ENCODE assay signal across 1 cellular context in the genomic region with DNA sequence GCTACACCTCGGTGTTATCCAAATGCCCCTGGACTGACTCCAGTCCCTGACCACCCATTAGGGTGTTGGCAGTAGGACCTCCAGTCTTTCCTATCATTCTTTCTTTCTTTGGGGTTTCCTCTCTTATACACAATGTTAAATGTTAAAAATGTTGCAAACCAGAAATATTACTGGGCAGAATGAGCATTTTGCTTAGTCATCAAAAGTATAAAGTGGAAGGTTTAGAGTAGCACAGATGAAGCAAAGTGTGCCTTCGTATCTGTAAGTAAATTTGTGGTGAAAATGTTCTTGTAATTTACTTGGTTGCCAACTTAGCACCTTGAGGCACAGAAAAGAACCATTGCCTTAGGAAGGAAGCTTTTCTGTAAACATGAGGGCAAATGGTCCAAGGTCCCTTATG.
TF ChIP-seq lines count a peak whose summit lies in the region.

No MANE protein-coding gene starts in this region.

TF ChIP-seq in SK-N-SH treated with all-trans-retinoic acid at 6 μM for 48 hours, 23 proteins besides CTCF, POLR2A, EP300 and RAD21 (continued from another document):
- TF ChIP-seq, protein P1, sequence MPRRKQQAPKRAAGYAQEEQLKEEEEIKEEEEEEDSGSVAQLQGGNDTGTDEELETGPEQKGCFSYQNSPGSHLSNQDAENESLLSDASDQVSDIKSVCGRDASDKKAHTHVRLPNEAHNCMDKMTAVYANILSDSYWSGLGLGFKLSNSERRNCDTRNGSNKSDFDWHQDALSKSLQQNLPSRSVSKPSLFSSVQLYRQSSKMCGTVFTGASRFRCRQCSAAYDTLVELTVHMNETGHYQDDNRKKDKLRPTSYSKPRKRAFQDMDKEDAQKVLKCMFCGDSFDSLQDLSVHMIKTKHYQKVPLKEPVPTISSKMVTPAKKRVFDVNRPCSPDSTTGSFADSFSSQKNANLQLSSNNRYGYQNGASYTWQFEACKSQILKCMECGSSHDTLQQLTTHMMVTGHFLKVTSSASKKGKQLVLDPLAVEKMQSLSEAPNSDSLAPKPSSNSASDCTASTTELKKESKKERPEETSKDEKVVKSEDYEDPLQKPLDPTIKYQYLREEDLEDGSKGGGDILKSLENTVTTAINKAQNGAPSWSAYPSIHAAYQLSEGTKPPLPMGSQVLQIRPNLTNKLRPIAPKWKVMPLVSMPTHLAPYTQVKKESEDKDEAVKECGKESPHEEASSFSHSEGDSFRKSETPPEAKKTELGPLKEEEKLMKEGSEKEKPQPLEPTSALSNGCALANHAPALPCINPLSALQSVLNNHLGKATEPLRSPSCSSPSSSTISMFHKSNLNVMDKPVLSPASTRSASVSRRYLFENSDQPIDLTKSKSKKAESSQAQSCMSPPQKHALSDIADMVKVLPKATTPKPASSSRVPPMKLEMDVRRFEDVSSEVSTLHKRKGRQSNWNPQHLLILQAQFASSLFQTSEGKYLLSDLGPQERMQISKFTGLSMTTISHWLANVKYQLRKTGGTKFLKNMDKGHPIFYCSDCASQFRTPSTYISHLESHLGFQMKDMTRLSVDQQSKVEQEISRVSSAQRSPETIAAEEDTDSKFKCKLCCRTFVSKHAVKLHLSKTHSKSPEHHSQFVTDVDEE (CRISPR knock-in tag; IDR thresholded peaks at IDR 0.05), result no peak
- TF ChIP-seq PPARA (CRISPR knock-in tag; IDR thresholded peaks at IDR 0.05; ENCODE audit: borderline replicate concordance), result no peak
- TF ChIP-seq OSR1 (CRISPR knock-in tag; IDR thresholded peaks at IDR 0.05), result no peak
- TF ChIP-seq GLIS3 (CRISPR knock-in tag; IDR thresholded peaks at IDR 0.05), result no peak
- TF ChIP-seq TCF4 (CRISPR knock-in tag; IDR thresholded peaks at IDR 0.05; ENCODE audit: borderline replicate concordance), result no peak
- TF ChIP-seq BACH2 (CRISPR knock-in tag; IDR thresholded peaks at IDR 0.05; ENCODE audit: borderline replicate concordance), result no peak
- TF ChIP-seq ZFP30 (CRISPR knock-in tag; IDR thresholded peaks at IDR 0.05), result no peak
- no peak for TF ChIP-seq ZNF8 (CRISPR knock-in tag; IDR thresholded peaks at IDR 0.05)
- no peak for TF ChIP-seq SNAI2 (CRISPR knock-in tag; IDR thresholded peaks at IDR 0.05)
- TF ChIP-seq, protein P2, sequence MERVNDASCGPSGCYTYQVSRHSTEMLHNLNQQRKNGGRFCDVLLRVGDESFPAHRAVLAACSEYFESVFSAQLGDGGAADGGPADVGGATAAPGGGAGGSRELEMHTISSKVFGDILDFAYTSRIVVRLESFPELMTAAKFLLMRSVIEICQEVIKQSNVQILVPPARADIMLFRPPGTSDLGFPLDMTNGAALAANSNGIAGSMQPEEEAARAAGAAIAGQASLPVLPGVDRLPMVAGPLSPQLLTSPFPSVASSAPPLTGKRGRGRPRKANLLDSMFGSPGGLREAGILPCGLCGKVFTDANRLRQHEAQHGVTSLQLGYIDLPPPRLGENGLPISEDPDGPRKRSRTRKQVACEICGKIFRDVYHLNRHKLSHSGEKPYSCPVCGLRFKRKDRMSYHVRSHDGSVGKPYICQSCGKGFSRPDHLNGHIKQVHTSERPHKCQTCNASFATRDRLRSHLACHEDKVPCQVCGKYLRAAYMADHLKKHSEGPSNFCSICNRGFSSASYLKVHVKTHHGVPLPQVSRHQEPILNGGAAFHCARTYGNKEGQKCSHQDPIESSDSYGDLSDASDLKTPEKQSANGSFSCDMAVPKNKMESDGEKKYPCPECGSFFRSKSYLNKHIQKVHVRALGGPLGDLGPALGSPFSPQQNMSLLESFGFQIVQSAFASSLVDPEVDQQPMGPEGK (CRISPR knock-in tag; IDR thresholded peaks at IDR 0.05; ENCODE audit: borderline replicate concordance), result no peak
- TF ChIP-seq ISL1 (CRISPR knock-in tag; IDR thresholded peaks at IDR 0.05), result no peak
- TF ChIP-seq ZNF565 (CRISPR knock-in tag; conservative IDR thresholded peaks at IDR 0.05; ENCODE audit: low read depth), result no peak
- TF ChIP-seq, protein P3, sequence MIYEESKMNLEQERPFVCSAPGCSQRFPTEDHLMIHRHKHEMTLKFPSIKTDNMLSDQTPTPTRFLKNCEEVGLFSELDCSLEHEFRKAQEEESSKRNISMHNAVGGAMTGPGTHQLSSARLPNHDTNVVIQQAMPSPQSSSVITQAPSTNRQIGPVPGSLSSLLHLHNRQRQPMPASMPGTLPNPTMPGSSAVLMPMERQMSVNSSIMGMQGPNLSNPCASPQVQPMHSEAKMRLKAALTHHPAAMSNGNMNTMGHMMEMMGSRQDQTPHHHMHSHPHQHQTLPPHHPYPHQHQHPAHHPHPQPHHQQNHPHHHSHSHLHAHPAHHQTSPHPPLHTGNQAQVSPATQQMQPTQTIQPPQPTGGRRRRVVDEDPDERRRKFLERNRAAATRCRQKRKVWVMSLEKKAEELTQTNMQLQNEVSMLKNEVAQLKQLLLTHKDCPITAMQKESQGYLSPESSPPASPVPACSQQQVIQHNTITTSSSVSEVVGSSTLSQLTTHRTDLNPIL (CRISPR knock-in tag; IDR thresholded peaks at IDR 0.05; ENCODE audit: low read depth), result no peak
- no peak for TF ChIP-seq ESRRG (CRISPR knock-in tag; IDR thresholded peaks at IDR 0.05)
- TF ChIP-seq RARB (CRISPR knock-in tag; IDR thresholded peaks at IDR 0.05), result no peak
- TF ChIP-seq ZC3H10 (CRISPR knock-in tag; IDR thresholded peaks at IDR 0.05), result no peak
- TF ChIP-seq, protein P4, sequence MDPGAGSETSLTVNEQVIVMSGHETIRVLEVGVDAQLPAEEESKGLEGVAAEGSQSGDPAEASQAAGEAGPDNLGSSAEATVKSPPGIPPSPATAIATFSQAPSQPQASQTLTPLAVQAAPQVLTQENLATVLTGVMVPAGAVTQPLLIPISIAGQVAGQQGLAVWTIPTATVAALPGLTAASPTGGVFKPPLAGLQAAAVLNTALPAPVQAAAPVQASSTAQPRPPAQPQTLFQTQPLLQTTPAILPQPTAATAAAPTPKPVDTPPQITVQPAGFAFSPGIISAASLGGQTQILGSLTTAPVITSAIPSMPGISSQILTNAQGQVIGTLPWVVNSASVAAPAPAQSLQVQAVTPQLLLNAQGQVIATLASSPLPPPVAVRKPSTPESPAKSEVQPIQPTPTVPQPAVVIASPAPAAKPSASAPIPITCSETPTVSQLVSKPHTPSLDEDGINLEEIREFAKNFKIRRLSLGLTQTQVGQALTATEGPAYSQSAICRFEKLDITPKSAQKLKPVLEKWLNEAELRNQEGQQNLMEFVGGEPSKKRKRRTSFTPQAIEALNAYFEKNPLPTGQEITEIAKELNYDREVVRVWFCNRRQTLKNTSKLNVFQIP (CRISPR knock-in tag; IDR thresholded peaks at IDR 0.05; ENCODE audit: borderline replicate concordance, low read depth), result no peak
TF ChIP-seq in SK-N-SH treated with all-trans-retinoic acid at 6 μM for 48 hours: peak in this region for 0.
